ENCODE assay signal across 20 cellular contexts in genomic region chr4:24392613-24393012, GRCh38.
"Had no signal": no experiment of that assay in that cellular context is flagged by ENCODE, and none has a peak within 500 bp of the region (broad histone marks: within the 10 kb centered on the region; RNA-seq: fewer than 3 reads in every experiment).

No MANE protein-coding gene starts in this region.

- H3K9me3 ChIP-seq: colonic mucosa, gastrocnemius medialis, heart right ventricle, left lung, lower lobe of right lung, mucosa of descending colon had no signal

- H3K27ac ChIP-seq: colonic mucosa, epithelial cell of prostate, foreskin keratinocyte, gastrocnemius medialis, heart right ventricle, left lung, lower lobe of right lung had no signal

- H3K36me3 ChIP-seq: colonic mucosa, gastrocnemius medialis, heart right ventricle, left lung, lower lobe of right lung had no signal

- DNase-seq: colonic mucosa; cortex of kidney; effector CD8-positive, alpha-beta T cell; effector memory CD8-positive, alpha-beta T cell; endodermal cell; erythroblast; foreskin keratinocyte; gastrocnemius medialis; glutamatergic neuron; head of caudate nucleus; heart right ventricle; hippocampal formation; left cardiac atrium; left lung; left ventricle myocardium superior; lower lobe of right lung; mesenchymal stem cell; mucosa of descending colon; naive B cell had no signal

- H3K27me3 ChIP-seq: colonic mucosa, foreskin keratinocyte, gastrocnemius medialis, heart right ventricle, left lung had no signal

- H3K4me3 ChIP-seq: colonic mucosa, gastrocnemius medialis, heart right ventricle, left lung, lower lobe of right lung, mucosa of descending colon had no signal

- H3K4me1 ChIP-seq: colonic mucosa, gastrocnemius medialis, heart right ventricle, left lung, lower lobe of right lung had no signal
